In the genomic region with DNA sequence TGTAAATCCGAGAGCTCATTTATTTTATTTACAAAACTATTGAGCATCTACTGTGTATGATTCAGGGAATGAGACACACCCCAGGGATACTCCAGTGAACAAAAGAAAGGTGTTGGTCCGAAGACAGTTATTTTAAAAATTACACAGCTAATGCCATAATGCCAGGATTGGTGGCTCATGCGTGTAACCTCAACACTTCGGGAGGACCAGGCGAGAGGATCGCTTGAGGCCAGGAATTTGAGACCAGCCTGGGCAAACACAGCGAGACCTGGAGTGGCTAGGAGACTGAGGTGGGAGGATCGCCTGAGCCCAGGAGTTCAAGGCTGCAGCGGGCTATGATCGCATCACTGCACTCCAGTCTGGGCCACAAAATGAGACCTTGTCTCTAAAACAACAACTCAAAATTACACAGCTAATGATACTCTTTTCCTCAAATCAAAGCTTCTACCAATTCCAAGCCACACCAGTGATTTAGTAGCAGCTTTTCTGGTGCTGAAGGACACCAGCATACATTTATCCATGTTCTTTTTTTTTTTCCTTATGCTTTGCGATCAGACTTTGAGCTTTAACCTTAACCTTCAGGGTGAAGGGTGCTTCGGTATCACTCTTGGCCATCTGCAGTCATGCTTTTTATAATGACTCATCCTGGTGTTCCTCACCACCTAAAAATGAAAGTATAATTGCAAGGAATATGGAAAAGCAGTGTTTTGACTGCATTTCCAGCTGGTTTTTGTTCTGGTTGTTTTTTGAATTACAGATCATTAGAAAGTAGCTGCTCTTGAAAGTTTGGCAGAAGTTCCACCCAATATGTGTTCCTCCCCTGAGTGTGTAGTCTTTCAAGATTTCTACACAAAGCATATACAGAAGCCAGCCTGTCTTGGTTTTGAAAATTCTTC, we compare ENCODE assay signal across 8 cellular contexts. TPM values are rescaled to one million over a fixed set of nuclear protein-coding genes. Genes with fewer than 3 reads are reported as not detected.
DNase-seq lines count a peak whose midpoint lies in the region; ATAC-seq, FAIRE-seq and TF ChIP-seq lines count a peak whose summit lies in the region.

No MANE protein-coding gene starts in this region.

- no peak for FAIRE-seq in GM12892 (lab: Jason Lieb, UNC)

- TF ChIP-seq CTCF in Caco-2 (IDR thresholded peaks at IDR 0.05; ENCODE audit: insufficient read depth in 1 of 2, low read depth in 1 of 2, low read length in 1 of 2, severe bottlenecking in 1 of 2, unreplicated experiment in 1 of 2), result no peak

- no peaks in the 10 kb centered on the region for H3K9me3 Mint-ChIP-seq in Caco-2 (ENCODE audit: unreplicated experiment)

- H3K9me3 ChIP-seq in Caco-2 (no peaks in the 10 kb centered on the region), thymus (ENCODE audit: control insufficient read depth) (no peaks in the 10 kb centered on the region)

- H3K4me3 Mint-ChIP-seq in Caco-2 (ENCODE audit: unreplicated experiment), result peak overlapping the region; percentile 94

- POLR2A ChIA-PET in Caco-2 (lab: Charles Lee), result no interaction called here

- H3K27ac Mint-ChIP-seq in Caco-2 (ENCODE audit: unreplicated experiment), result peak overlapping the region; percentile 94

- no peak for TF ChIP-seq POLR2A in GM12892 (IDR thresholded peaks at IDR 0.05; ENCODE audit: low read depth, low read length)

- peak overlapping the region; percentile 55 for H3K27ac ChIP-seq in thymus (ENCODE audit: low read depth)

- DNase-seq in Caco-2 (no peak), amniotic epithelial cell (ENCODE audit: low read depth) (peak; percentile 53), left kidney (ENCODE audit: low read depth, low spot score) (peak; percentile 44), GM12892 (ENCODE audit: insufficient read length) (no peak)
- no peak for DNase-seq in Jurkat, Clone E6-1 (ENCODE audit: low read depth, low spot score)

- H3K4me3 ChIP-seq in Caco-2 (ENCODE audit: low read depth, low read length) (peak overlapping the region; percentile 94), thymus (ENCODE audit: low read length) (peak overlapping the region; percentile 56)
- H3K4me3 ChIP-seq in Jurkat, Clone E6-1 (ENCODE audit: low read length), result peak overlapping the region; percentile 71; the same call in 1 of the 2 replicates

- BruUV-seq in Caco-2 (replicated peaks; lab: Mats Ljungman, UMichigan), result no TSS peak

- ATAC-seq in GM19395 (IDR thresholded peaks at IDR 0.05; ENCODE audit: unreplicated experiment) (no peak), HG02970 (IDR thresholded peaks at IDR 0.05; ENCODE audit: low FRiP score, unreplicated experiment) (no peak)

- H3K27me3 Mint-ChIP-seq in Caco-2 (ENCODE audit: insufficient read depth, unreplicated experiment), result no peaks in the 10 kb centered on the region

- CTCF ChIA-PET in Caco-2 (lab: Charles Lee), result interaction anchor here (0.6 to 1.2 kb wide), 2 partner anchors 577 to 1267 kb away, joined by 3 to 4 read pairs; no protein-coding TSS in a partner anchor

- H3K4me1 ChIP-seq in Caco-2 (peaks cover 19% of the 10 kb centered on the region), thymus (ENCODE audit: control insufficient read depth, insufficient read depth, low read length) (peaks cover 4% of the 10 kb centered on the region)

- peaks cover 12% of the 10 kb centered on the region for H3K4me1 Mint-ChIP-seq in Caco-2 (ENCODE audit: low read depth, unreplicated experiment)

- H3K36me3 ChIP-seq in Caco-2 (ENCODE audit: control insufficient read depth, insufficient read depth, low read length) (no peaks in the 10 kb centered on the region), thymus (ENCODE audit: control insufficient read depth, insufficient read depth) (no peaks in the 10 kb centered on the region)

- intact Hi-C loops in Caco-2 (cut with micrococcal nuclease; ENCODE audit: unreplicated experiment), result loop anchor here (1.0 to 10.0 kb wide), 3 partner anchors 27 to 284 kb away; a partner anchor contains a TSS

- peaks cover 8% of the 10 kb centered on the region for H3K36me3 Mint-ChIP-seq in Caco-2 (ENCODE audit: insufficient read depth, unreplicated experiment)

- 85% methylated on average over 12 of the region's 12 CpGs for WGBS in thymus

- no peaks in the 10 kb centered on the region for H3K27me3 ChIP-seq in Caco-2 (replicated peaks; ENCODE audit: control insufficient read depth, insufficient read depth, low read length)
- peaks cover 9% of the 10 kb centered on the region for H3K27me3 ChIP-seq in thymus (ENCODE audit: control insufficient read depth, insufficient read depth)

RNA-seq across cellular contexts. Expression of a gene that starts 1.1 kb away (rescaled TPM):
- total RNA-seq in Caco-2 (2022), result 21.6 and 24.9 TPM in 2 replicates
- 1.7 TPM for polyA plus RNA-seq in Jurkat, Clone E6-1 (2012; ENCODE audit: insufficient read depth, insufficient read length)
- 3.8 TPM for polyA plus RNA-seq in thymus
- polyA plus RNA-seq in GM12892 (2012; ENCODE audit: missing spikeins), result 16.5 TPM

RNA-seq across cellular contexts. Expression of a gene that starts 26.9 kb away (rescaled TPM):
- total RNA-seq in Caco-2 (2022), result 23.0 TPM in 2 replicates
- polyA plus RNA-seq in Jurkat, Clone E6-1 (2012; ENCODE audit: insufficient read depth, insufficient read length), result 75.7 TPM
- 15.5 TPM for polyA plus RNA-seq in thymus
- polyA plus RNA-seq in GM12892 (2012; ENCODE audit: missing spikeins), result 56.8 TPM

Comparison
In these comparisons a context has a peak if more than half of its experiments do, and no peak if none do; other contexts are left out.
1. DNase-seq: peak in amniotic epithelial cell (single experiment) and left kidney (single experiment); none in Caco-2 (0 of 2), Jurkat, Clone E6-1 (single experiment) and GM12892 (single experiment).
2. Peak in every context shown above with its lines, with median percentiles within 50 percentile points of each other: H3K4me3 ChIP-seq.